In genomic region chr2:137913648-137914047, GRCh38 we compare ENCODE assay signal across 8 cellular contexts. TPM values are rescaled to one million over a fixed set of nuclear protein-coding genes. Genes with fewer than 3 reads are reported as not detected.
"Had no signal": no experiment of that assay in that cellular context is flagged by ENCODE, and none has a peak within 500 bp of the region (broad histone marks: within the 10 kb centered on the region; RNA-seq: fewer than 3 reads in every experiment).

No MANE protein-coding gene starts in this region.

RNA-seq across cellular contexts. Expression of gene HNMT, which starts 50.6 kb away (rescaled TPM):
- total RNA-seq: activated naive CD4-positive, alpha-beta T cell treated with anti-CD3 and anti-CD28 coated beads for 36 hours; activated naive CD4-positive, alpha-beta T cell treated with anti-CD3 and anti-CD28 coated beads, Interleukin-2, amount 50 U/mL, for 72 hours; activated naive CD8-positive, alpha-beta T cell treated with anti-CD3 and anti-CD28 coated beads for 36 hours; activated T-cell treated with anti-CD3 and anti-CD28 coated beads, Interleukin-2, amount 50 U/mL, for 4 hours; activated T-cell treated with anti-CD3 and anti-CD28 coated beads, Interleukin-2, amount 50 U/mL, for 72 hours; activated T-helper 1 cell treated with anti-CD3 and anti-CD28 coated beads, Interleukin-12 subunit alpha, Interleukin-12 subunit beta, Interleukin-2, Interleukin-4 antibody, amounts not matched to agents 30 ng/mL and 10 ng/mL and 1 ng/mL, durations not matched to agents 14 hours and 24 hours and 36 hours; activated T-helper 17 cell treated with anti-CD3 and anti-CD28 coated beads, Interleukin-2, amount 50 U/mL, for 72 hours; activated T-helper 2 cell treated with anti-CD3 and anti-CD28 coated beads, Interferon-gamma antibody, Interleukin-2, Interleukin-4, amounts not matched to agents 10 μg/mL and 5 μg/mL and 100 μg/mL, durations not matched to agents 14 hours and 24 hours and 36 hours had no signal
